1 cellular context compared by ENCODE assay signal in genomic region chr14:80658155-80658554, GRCh38.
TF ChIP-seq lines count a peak whose summit lies in the region.

No MANE protein-coding gene starts in this region.

TF ChIP-seq in K562, 482 proteins besides CTCF, POLR2A, EP300 and RAD21 (continued from another document):
- TF ChIP-seq, protein P1, sequence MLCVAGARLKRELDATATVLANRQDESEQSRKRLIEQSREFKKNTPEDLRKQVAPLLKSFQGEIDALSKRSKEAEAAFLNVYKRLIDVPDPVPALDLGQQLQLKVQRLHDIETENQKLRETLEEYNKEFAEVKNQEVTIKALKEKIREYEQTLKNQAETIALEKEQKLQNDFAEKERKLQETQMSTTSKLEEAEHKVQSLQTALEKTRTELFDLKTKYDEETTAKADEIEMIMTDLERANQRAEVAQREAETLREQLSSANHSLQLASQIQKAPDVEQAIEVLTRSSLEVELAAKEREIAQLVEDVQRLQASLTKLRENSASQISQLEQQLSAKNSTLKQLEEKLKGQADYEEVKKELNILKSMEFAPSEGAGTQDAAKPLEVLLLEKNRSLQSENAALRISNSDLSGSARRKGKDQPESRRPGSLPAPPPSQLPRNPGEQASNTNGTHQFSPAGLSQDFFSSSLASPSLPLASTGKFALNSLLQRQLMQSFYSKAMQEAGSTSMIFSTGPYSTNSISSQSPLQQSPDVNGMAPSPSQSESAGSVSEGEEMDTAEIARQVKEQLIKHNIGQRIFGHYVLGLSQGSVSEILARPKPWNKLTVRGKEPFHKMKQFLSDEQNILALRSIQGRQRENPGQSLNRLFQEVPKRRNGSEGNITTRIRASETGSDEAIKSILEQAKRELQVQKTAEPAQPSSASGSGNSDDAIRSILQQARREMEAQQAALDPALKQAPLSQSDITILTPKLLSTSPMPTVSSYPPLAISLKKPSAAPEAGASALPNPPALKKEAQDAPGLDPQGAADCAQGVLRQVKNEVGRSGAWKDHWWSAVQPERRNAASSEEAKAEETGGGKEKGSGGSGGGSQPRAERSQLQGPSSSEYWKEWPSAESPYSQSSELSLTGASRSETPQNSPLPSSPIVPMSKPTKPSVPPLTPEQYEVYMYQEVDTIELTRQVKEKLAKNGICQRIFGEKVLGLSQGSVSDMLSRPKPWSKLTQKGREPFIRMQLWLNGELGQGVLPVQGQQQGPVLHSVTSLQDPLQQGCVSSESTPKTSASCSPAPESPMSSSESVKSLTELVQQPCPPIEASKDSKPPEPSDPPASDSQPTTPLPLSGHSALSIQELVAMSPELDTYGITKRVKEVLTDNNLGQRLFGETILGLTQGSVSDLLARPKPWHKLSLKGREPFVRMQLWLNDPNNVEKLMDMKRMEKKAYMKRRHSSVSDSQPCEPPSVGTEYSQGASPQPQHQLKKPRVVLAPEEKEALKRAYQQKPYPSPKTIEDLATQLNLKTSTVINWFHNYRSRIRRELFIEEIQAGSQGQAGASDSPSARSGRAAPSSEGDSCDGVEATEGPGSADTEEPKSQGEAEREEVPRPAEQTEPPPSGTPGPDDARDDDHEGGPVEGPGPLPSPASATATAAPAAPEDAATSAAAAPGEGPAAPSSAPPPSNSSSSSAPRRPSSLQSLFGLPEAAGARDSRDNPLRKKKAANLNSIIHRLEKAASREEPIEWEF (CRISPR knock-in tag; IDR thresholded peaks at IDR 0.05): no peak
